In the genomic region with DNA sequence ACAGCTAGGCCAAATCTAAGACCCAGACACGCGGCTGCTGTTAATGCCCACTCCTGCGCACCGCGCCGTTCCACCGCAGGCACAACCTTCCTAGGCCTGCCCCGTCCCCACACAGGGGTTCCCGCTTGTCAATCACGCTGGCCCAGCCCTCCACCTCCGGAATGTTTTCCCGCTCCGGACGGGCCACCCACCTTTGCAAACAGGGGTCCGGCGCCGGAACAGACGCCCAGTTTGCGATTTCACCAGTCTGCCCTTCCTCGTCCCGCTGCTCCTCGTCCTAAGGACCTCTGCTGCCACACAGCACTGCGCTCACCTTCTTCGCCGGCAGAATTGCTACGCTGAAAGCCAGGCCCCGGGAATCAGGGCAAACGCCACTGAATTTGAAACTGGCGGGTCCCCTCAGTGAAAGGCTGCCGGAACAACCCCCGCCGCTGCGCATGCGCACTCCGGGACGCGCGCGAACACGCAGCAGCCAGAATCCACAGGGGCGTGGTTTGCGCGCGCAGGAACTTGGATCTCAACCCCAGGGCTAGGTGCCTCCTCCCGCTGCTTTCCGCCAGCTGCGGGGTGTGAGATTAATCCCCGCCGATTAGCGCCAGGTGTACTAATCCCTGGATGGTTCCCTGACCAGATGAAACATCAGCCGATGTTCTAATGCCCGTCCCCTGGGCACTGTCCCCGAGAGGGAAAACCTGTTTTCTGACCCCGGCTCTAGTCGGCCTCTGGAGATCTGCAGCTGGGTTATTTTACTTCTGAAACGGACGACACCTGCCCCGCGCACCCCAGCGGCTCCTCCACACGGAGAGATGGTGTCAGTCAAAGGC, we compare ENCODE assay signal across 8 cellular contexts.
DNase-seq lines count a peak whose midpoint lies in the region; ATAC-seq and TF ChIP-seq lines count a peak whose summit lies in the region.
"Not testable (repeated sequence)": the region's sequence is repeated elsewhere in the genome, so short reads cannot be mapped to it uniquely, and the experiment has no call there.

No MANE protein-coding gene starts in this region.

- H3K4me1 Mint-ChIP-seq in brain, result peaks cover 24% of the 10 kb centered on the region

- H3K36me3 ChIP-seq in A673 (ENCODE audit: insufficient read depth, low read length, poor library complexity, severe bottlenecking); skeletal muscle satellite cell (ENCODE audit: insufficient read depth, low read length): not testable (repeated sequence)

- not testable (repeated sequence) for H3K4me1 ChIP-seq in A673 (ENCODE audit: insufficient read depth, low read length, poor library complexity, severe bottlenecking); skeletal muscle satellite cell (ENCODE audit: control insufficient read depth, insufficient read depth, low read length)

- H3K4me3 Mint-ChIP-seq in brain, result peak overlapping the region; percentile 96 to 99 (median 97)

- not testable (repeated sequence) for BruUV-seq in A673 (replicated peaks; lab: Mats Ljungman, UMichigan)

- not testable (repeated sequence) for H3K9me3 ChIP-seq in A673 (ENCODE audit: low read depth, low read length, poor library complexity, severe bottlenecking); iPS-18c (ENCODE audit: control insufficient read depth, insufficient read depth, low read length); skeletal muscle satellite cell (replicated peaks; ENCODE audit: low read length)

- not testable (repeated sequence) for TF ChIP-seq CTCF in A673 (conservative IDR thresholded peaks at IDR 0.05; ENCODE audit: low read depth, low read length); brain (conservative IDR thresholded peaks at IDR 0.05)

- ATAC-seq in GM18867 (IDR thresholded peaks at IDR 0.05; ENCODE audit: unreplicated experiment) (peak; percentile 61), HG03064 (IDR thresholded peaks at IDR 0.05; ENCODE audit: low read depth, unreplicated experiment) (peak; percentile 61)

- H3K4me3 ChIP-seq in A673 (ENCODE audit: low read depth, low read length, poor library complexity, severe bottlenecking) (peak overlapping the region; percentile 63), iPS-18c (ENCODE audit: insufficient read depth, low read depth, low read length) (peak overlapping the region; percentile 68), skeletal muscle satellite cell (ENCODE audit: low read length) (peak overlapping the region; percentile 90)

- POLR2A ChIA-PET in A673 (lab: Charles Lee; ENCODE audit: low non-redundant PET), result not testable (repeated sequence)

- peak overlapping the region; percentile 94 for H3K4me2 ChIP-seq in skeletal muscle satellite cell (ENCODE audit: low read length)

- peak overlapping the region; percentile 80 for H3K27ac ChIP-seq in A673 (ENCODE audit: low read depth, low read length, poor library complexity, severe bottlenecking)

- not testable (repeated sequence) for H3K9me3 Mint-ChIP-seq in brain

- H3K27me3 Mint-ChIP-seq in brain, result not testable (repeated sequence)

- H3K27me3 ChIP-seq in A673 (replicated peaks; ENCODE audit: insufficient read depth, low read depth, low read length, poor library complexity); skeletal muscle satellite cell (ENCODE audit: control insufficient read depth, insufficient read depth, low read length): not testable (repeated sequence)

- DNase-seq in A673 (ENCODE audit: low spot score) (peak; percentile 91), NCI-H2107 treated with DMSO at 0.1 percent for 48 hours (lab: John Stamatoyannopoulos, UW; ENCODE audit: unreplicated experiment) (peak; percentile 84), UCSD-AML1 (lab: John Stamatoyannopoulos, UW; ENCODE audit: unreplicated experiment) (peak; percentile 91)

- CTCF ChIA-PET in A673 (lab: Charles Lee), result not testable (repeated sequence)

- peak overlapping the region; percentile 78 for H3K9ac ChIP-seq in skeletal muscle satellite cell (ENCODE audit: low read depth, low read length)

- intact Hi-C loops in A673 (cut with micrococcal nuclease; ENCODE audit: unreplicated experiment), result not testable (repeated sequence)

- peak overlapping the region; percentile 74 to 98 (median 85) for H3K27ac Mint-ChIP-seq in brain

- H3K36me3 Mint-ChIP-seq in brain, result not testable (repeated sequence)

Comparison
In these comparisons a context has a peak if more than half of its experiments do, and no peak if none do; other contexts are left out.
1. Peak in every context shown above with its lines: DNase-seq, ATAC-seq, H3K4me3 ChIP-seq and H3K27ac ChIP-seq.